20 cellular contexts compared by ENCODE assay signal in the genomic region with DNA sequence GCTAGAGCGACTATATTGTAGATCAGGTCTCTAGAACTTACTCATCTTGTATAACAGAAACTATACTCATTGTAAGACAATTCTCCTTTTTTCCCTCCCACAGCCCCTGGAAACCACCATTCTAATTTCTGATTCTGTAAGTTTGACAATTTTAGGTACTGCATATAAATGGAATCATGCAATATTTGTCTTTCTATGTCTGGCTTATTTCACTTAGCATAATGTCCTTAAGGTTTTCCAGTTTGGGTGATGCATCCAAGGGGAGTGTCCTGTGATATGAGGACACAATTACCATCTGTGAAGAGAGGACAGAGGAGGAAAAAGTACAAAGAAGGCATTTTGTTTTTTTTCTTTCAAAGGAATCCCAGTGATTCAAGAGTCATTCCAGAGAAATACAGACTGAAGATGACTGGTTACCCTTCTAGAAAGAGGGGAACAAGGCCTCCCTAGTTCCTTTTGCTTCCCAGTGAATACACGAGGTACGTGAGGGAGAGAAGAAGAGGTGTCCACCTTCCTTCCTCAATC.
DNase-seq lines count a peak whose midpoint lies in the region; ATAC-seq and TF ChIP-seq lines count a peak whose summit lies in the region.
"Had no signal": no experiment of that assay in that cellular context is flagged by ENCODE, and none has a peak within 500 bp of the region (broad histone marks: within the 10 kb centered on the region; RNA-seq: fewer than 3 reads in every experiment).

No MANE protein-coding gene starts in this region.

- no peak for ATAC-seq in WTC11

- no peak overlapping the region for H3K23ac ChIP-seq in mesenchymal stem cell (ENCODE audit: low read length in 2 of 2)

- no peak overlapping the region for H3K4me3 Mint-ChIP-seq in WTC11
- H3K4me3 Mint-ChIP-seq: CD14-positive monocyte; CD4-positive, alpha-beta memory T cell; CD4-positive, CD25-positive, alpha-beta regulatory T cell; CD8-positive, alpha-beta memory T cell had no signal

- CTCF ChIA-PET in WTC11 (lab: Charles Lee) = no interaction called here

- H2BK12ac ChIP-seq in mesenchymal stem cell (ENCODE audit: low read length in 2 of 2) = no peak overlapping the region

- H3K4me1 Mint-ChIP-seq in WTC11 = peaks cover 17% of the 10 kb centered on the region
- H3K4me1 Mint-ChIP-seq: CD4-positive, alpha-beta memory T cell; CD4-positive, CD25-positive, alpha-beta regulatory T cell; CD8-positive, alpha-beta memory T cell had no signal

- DNase-seq in COLO829 (ENCODE audit: low spot score) = peak; percentile 89
- DNase-seq in Karpas-422 = peak; percentile 38
- peak; percentile 78 for DNase-seq in SK-MEL-5 (ENCODE audit: low read depth, low spot score)
- no peak for DNase-seq in mesenchymal stem cell
- no peak for DNase-seq in WTC11 (ENCODE audit: low spot score)
- DNase-seq in amniotic stem cell (lab: John Stamatoyannopoulos, UW) = no peak
- DNase-seq in adrenal gland = no peak
- DNase-seq: 8988T; ACHN; BE2C; C1 segment of cervical spinal cord; Caco-2; Calu3; CD4-positive, alpha-beta memory T cell; CD4-positive, CD25-positive, alpha-beta regulatory T cell; CD8-positive, alpha-beta memory T cell; DMS79 treated with DMSO at 0.1 percent for 48 hours; GF-D8 had no signal

- no peak overlapping the region for H2AFZ ChIP-seq in Karpas-422 (ENCODE audit: low read length)
- H2AFZ ChIP-seq in mesenchymal stem cell (ENCODE audit: low read depth, low read length) = peak overlapping the region; percentile 19

- H4K20me1 ChIP-seq in Karpas-422 (ENCODE audit: insufficient read depth, low read depth, low read length) = no peaks in the 10 kb centered on the region
- H4K20me1 ChIP-seq: BLaER1 had no signal

- in situ Hi-C loops in SK-MEL-5 (cut with HindIII; ENCODE audit: low pct_unique_long_range_greater_than_20kb, low sequenced_read_pairs) = no loop called here

- peaks cover 39% of the 10 kb centered on the region for H3K36me3 Mint-ChIP-seq in WTC11
- H3K36me3 Mint-ChIP-seq: CD14-positive monocyte; CD4-positive, alpha-beta memory T cell; CD4-positive, CD25-positive, alpha-beta regulatory T cell had no signal

- no peak overlapping the region for H3K14ac ChIP-seq in mesenchymal stem cell (ENCODE audit: low read length in 2 of 2)

- peak overlapping the region in 1 of 2 experiments; percentile 73 for H3K18ac ChIP-seq in mesenchymal stem cell (ENCODE audit: low read depth in 1 of 2, low read length in 2 of 2)

- H3K27ac ChIP-seq in Karpas-422 (ENCODE audit: low read length) (no peak overlapping the region), mesenchymal stem cell (ENCODE audit: low read length, poor library complexity, severe bottlenecking) (no peak overlapping the region), adrenal gland (no peak overlapping the region)
- H3K27ac ChIP-seq: BLaER1 had no signal

- H2BK5ac ChIP-seq in mesenchymal stem cell (ENCODE audit: low read depth, low read length, poor library complexity, severe bottlenecking) = no peak overlapping the region

- H3K9ac ChIP-seq in Karpas-422 (ENCODE audit: low read length) (no peak overlapping the region), mesenchymal stem cell (ENCODE audit: low read length) (no peak overlapping the region)
- H3K9ac ChIP-seq: BLaER1 had no signal

- H2AK5ac ChIP-seq in mesenchymal stem cell (ENCODE audit: low read length, severe bottlenecking) = no peak overlapping the region

- H4K91ac ChIP-seq in mesenchymal stem cell (ENCODE audit: low read length) = no peak overlapping the region

- no peak for TF ChIP-seq POLR2A in adrenal gland (IDR thresholded peaks at IDR 0.05)

- TF ChIP-seq CTCF in WTC11 (IDR thresholded peaks at IDR 0.05) = no peak
- TF ChIP-seq CTCF in adrenal gland (IDR thresholded peaks at IDR 0.05) = no peak

- no peaks in the 10 kb centered on the region for H3K4me1 ChIP-seq in Karpas-422 (ENCODE audit: low read length)
- no peaks in the 10 kb centered on the region for H3K4me1 ChIP-seq in mesenchymal stem cell (ENCODE audit: control insufficient read depth, insufficient read depth, low read depth, low read length)
- H3K4me1 ChIP-seq in adrenal gland (replicated peaks in 1 of 2) = no peaks in the 10 kb centered on the region
- H3K4me1 ChIP-seq: BE2C, BLaER1, Caco-2 had no signal

- H3K27me3 ChIP-seq in Karpas-422 (ENCODE audit: low read length) (no peaks in the 10 kb centered on the region), mesenchymal stem cell (ENCODE audit: control insufficient read depth in 1 of 2, insufficient read depth in 1 of 2, low read length in 2 of 2) (no peaks in the 10 kb centered on the region), adrenal gland (no peaks in the 10 kb centered on the region)
- H3K27me3 ChIP-seq: BE2C, BLaER1 had no signal

- POLR2A ChIA-PET in WTC11 (lab: Charles Lee) = no interaction called here

- no peaks in the 10 kb centered on the region; the same call in 1 of the 2 replicates for H3K9me2 ChIP-seq in Karpas-422 (replicated peaks; ENCODE audit: insufficient read depth, low read length)

- no peaks in the 10 kb centered on the region for H3K9me3 ChIP-seq in Karpas-422 (ENCODE audit: low read length)
- no peaks in the 10 kb centered on the region for H3K9me3 ChIP-seq in mesenchymal stem cell (ENCODE audit: control insufficient read depth, low read length)
- H3K9me3 ChIP-seq in adrenal gland (replicated peaks in 1 of 3) = no peaks in the 10 kb centered on the region
- H3K9me3 ChIP-seq: BE2C had no signal

- H2BK120ac ChIP-seq in mesenchymal stem cell (ENCODE audit: low read depth, low read length) = no peak overlapping the region

- H3K4ac ChIP-seq in mesenchymal stem cell (ENCODE audit: low read depth in 1 of 2, low read length in 2 of 2) = peak overlapping the region in 1 of 2 experiments; percentile 33

- H3K36me3 ChIP-seq in Karpas-422 (ENCODE audit: insufficient read depth, low read length) (no peaks in the 10 kb centered on the region), mesenchymal stem cell (ENCODE audit: control insufficient read depth in 1 of 2, insufficient read depth in 2 of 2, low read depth in 1 of 2, low read length in 2 of 2) (no peaks in the 10 kb centered on the region), adrenal gland (replicated peaks in 1 of 2) (no peaks in the 10 kb centered on the region)
- H3K36me3 ChIP-seq: BE2C, BLaER1 had no signal

- H2BK15ac ChIP-seq in mesenchymal stem cell (ENCODE audit: low read depth, poor library complexity, severe bottlenecking) = no peak overlapping the region

- no peak overlapping the region for H3K27ac Mint-ChIP-seq in WTC11
- H3K27ac Mint-ChIP-seq: CD14-positive monocyte; CD4-positive, alpha-beta memory T cell; CD4-positive, CD25-positive, alpha-beta regulatory T cell had no signal

- no peaks in the 10 kb centered on the region for H3K79me1 ChIP-seq in mesenchymal stem cell (replicated peaks; ENCODE audit: low read length, poor library complexity, severe bottlenecking)

- peaks cover 40% of the 10 kb centered on the region for H3K9me3 Mint-ChIP-seq in WTC11

- intact Hi-C loops in adrenal gland (cut with DNase I) = no loop called here

- H3K4me3 ChIP-seq in Karpas-422 (ENCODE audit: low read length) = no peak overlapping the region
- H3K4me3 ChIP-seq in mesenchymal stem cell (ENCODE audit: insufficient read depth in 1 of 2, low read depth in 1 of 2, low read length in 2 of 2) = no peak overlapping the region
- H3K4me3 ChIP-seq in adrenal gland = no peak overlapping the region
- H3K4me3 ChIP-seq: BLaER1 had no signal

- H3K27me3 Mint-ChIP-seq in WTC11 (ENCODE audit: low read depth) = peaks cover 87% of the 10 kb centered on the region

- no peak overlapping the region for H3K4me2 ChIP-seq in Karpas-422 (ENCODE audit: low read depth, low read length, poor library complexity, severe bottlenecking)
- no peak overlapping the region for H3K4me2 ChIP-seq in mesenchymal stem cell (ENCODE audit: low read length, poor library complexity, severe bottlenecking)
- H3K4me2 ChIP-seq: BLaER1 had no signal

- H4K8ac ChIP-seq in mesenchymal stem cell (ENCODE audit: low read length) = no peak overlapping the region

- 100% methylated on average over 2 of the region's 3 CpGs for WGBS in mesenchymal stem cell
- WGBS in adrenal gland, 4 donors = 79 to 88% (median 87%) methylated on average over 3 of the region's 3 CpGs

- H3K79me2 ChIP-seq in Karpas-422 (ENCODE audit: low read length) = no peaks in the 10 kb centered on the region

TF ChIP-seq in WTC11, 78 proteins besides CTCF, POLR2A, EP300 and RAD21 (continues in another document):
- TF ChIP-seq, protein P1, sequence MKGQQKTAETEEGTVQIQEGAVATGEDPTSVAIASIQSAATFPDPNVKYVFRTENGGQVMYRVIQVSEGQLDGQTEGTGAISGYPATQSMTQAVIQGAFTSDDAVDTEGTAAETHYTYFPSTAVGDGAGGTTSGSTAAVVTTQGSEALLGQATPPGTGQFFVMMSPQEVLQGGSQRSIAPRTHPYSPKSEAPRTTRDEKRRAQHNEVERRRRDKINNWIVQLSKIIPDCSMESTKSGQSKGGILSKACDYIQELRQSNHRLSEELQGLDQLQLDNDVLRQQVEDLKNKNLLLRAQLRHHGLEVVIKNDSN (CRISPR knock-in tag; IDR thresholded peaks at IDR 0.05) = no peak
- TF ChIP-seq, protein P2, sequence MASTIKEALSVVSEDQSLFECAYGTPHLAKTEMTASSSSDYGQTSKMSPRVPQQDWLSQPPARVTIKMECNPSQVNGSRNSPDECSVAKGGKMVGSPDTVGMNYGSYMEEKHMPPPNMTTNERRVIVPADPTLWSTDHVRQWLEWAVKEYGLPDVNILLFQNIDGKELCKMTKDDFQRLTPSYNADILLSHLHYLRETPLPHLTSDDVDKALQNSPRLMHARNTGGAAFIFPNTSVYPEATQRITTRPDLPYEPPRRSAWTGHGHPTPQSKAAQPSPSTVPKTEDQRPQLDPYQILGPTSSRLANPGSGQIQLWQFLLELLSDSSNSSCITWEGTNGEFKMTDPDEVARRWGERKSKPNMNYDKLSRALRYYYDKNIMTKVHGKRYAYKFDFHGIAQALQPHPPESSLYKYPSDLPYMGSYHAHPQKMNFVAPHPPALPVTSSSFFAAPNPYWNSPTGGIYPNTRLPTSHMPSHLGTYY (CRISPR knock-in tag; IDR thresholded peaks at IDR 0.05) = no peak
- TF ChIP-seq, protein P3, sequence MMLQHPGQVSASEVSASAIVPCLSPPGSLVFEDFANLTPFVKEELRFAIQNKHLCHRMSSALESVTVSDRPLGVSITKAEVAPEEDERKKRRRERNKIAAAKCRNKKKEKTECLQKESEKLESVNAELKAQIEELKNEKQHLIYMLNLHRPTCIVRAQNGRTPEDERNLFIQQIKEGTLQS (CRISPR knock-in tag; conservative IDR thresholded peaks at IDR 0.05) = no peak
- TF ChIP-seq, protein P4, sequence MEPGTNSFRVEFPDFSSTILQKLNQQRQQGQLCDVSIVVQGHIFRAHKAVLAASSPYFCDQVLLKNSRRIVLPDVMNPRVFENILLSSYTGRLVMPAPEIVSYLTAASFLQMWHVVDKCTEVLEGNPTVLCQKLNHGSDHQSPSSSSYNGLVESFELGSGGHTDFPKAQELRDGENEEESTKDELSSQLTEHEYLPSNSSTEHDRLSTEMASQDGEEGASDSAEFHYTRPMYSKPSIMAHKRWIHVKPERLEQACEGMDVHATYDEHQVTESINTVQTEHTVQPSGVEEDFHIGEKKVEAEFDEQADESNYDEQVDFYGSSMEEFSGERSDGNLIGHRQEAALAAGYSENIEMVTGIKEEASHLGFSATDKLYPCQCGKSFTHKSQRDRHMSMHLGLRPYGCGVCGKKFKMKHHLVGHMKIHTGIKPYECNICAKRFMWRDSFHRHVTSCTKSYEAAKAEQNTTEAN (CRISPR knock-in tag; IDR thresholded peaks at IDR 0.05) = no peak

Comparison
In these comparisons a context has a peak if more than half of its experiments do, and no peak if none do; other contexts are left out.
1. DNase-seq: peak in COLO829 (single experiment), Karpas-422 (single experiment) and SK-MEL-5 (single experiment); none in mesenchymal stem cell (single experiment), WTC11 (single experiment), amniotic stem cell (single experiment) and adrenal gland (0 of 7).